In the genomic region with DNA sequence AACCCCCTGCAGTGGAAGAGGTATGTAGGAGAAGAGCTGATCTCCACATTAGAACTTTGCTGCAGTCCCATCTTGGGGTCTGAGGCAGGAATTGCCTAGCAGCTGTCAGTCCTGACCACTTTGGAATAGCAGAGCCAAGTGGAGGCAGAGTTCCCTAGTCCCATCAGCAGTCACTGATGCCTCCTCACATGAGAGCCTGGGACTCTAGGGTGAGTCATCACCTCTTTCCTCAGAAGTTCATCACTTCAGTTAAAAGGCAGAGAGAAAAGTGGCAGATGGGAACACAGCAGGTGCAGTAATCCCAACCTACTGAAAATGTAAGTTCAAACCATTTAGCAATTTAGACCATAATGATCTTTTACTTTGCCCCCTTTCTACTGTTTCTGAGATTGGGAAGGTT, we compare ENCODE assay signal across 2 cellular contexts.
TF ChIP-seq lines count a peak whose summit lies in the region.

No MANE protein-coding gene starts in this region.

TF ChIP-seq in SK-N-SH treated with all-trans-retinoic acid at 6 μM for 48 hours, 23 proteins besides CTCF, POLR2A, EP300 and RAD21 (continued from another document):
- TF ChIP-seq, protein P1, sequence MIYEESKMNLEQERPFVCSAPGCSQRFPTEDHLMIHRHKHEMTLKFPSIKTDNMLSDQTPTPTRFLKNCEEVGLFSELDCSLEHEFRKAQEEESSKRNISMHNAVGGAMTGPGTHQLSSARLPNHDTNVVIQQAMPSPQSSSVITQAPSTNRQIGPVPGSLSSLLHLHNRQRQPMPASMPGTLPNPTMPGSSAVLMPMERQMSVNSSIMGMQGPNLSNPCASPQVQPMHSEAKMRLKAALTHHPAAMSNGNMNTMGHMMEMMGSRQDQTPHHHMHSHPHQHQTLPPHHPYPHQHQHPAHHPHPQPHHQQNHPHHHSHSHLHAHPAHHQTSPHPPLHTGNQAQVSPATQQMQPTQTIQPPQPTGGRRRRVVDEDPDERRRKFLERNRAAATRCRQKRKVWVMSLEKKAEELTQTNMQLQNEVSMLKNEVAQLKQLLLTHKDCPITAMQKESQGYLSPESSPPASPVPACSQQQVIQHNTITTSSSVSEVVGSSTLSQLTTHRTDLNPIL (CRISPR knock-in tag; IDR thresholded peaks at IDR 0.05; ENCODE audit: low read depth) = no peak
- TF ChIP-seq ZFP3 (CRISPR knock-in tag; IDR thresholded peaks at IDR 0.05) (no peak), TOX (CRISPR knock-in tag; IDR thresholded peaks at IDR 0.05; ENCODE audit: borderline replicate concordance) (no peak), ESRRG (CRISPR knock-in tag; IDR thresholded peaks at IDR 0.05) (no peak), SNAI2 (CRISPR knock-in tag; IDR thresholded peaks at IDR 0.05) (no peak), TCF4 (CRISPR knock-in tag; IDR thresholded peaks at IDR 0.05; ENCODE audit: borderline replicate concordance) (no peak), PPARA (CRISPR knock-in tag; IDR thresholded peaks at IDR 0.05; ENCODE audit: borderline replicate concordance) (no peak), ARNTL (CRISPR knock-in tag; IDR thresholded peaks at IDR 0.05; ENCODE audit: borderline replicate concordance, low read depth) (no peak), ZFP30 (CRISPR knock-in tag; IDR thresholded peaks at IDR 0.05) (no peak), BACH2 (CRISPR knock-in tag; IDR thresholded peaks at IDR 0.05; ENCODE audit: borderline replicate concordance) (no peak)
- TF ChIP-seq, protein P2, sequence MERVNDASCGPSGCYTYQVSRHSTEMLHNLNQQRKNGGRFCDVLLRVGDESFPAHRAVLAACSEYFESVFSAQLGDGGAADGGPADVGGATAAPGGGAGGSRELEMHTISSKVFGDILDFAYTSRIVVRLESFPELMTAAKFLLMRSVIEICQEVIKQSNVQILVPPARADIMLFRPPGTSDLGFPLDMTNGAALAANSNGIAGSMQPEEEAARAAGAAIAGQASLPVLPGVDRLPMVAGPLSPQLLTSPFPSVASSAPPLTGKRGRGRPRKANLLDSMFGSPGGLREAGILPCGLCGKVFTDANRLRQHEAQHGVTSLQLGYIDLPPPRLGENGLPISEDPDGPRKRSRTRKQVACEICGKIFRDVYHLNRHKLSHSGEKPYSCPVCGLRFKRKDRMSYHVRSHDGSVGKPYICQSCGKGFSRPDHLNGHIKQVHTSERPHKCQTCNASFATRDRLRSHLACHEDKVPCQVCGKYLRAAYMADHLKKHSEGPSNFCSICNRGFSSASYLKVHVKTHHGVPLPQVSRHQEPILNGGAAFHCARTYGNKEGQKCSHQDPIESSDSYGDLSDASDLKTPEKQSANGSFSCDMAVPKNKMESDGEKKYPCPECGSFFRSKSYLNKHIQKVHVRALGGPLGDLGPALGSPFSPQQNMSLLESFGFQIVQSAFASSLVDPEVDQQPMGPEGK (CRISPR knock-in tag; IDR thresholded peaks at IDR 0.05; ENCODE audit: borderline replicate concordance) = no peak
- TF ChIP-seq, protein P3, sequence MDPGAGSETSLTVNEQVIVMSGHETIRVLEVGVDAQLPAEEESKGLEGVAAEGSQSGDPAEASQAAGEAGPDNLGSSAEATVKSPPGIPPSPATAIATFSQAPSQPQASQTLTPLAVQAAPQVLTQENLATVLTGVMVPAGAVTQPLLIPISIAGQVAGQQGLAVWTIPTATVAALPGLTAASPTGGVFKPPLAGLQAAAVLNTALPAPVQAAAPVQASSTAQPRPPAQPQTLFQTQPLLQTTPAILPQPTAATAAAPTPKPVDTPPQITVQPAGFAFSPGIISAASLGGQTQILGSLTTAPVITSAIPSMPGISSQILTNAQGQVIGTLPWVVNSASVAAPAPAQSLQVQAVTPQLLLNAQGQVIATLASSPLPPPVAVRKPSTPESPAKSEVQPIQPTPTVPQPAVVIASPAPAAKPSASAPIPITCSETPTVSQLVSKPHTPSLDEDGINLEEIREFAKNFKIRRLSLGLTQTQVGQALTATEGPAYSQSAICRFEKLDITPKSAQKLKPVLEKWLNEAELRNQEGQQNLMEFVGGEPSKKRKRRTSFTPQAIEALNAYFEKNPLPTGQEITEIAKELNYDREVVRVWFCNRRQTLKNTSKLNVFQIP (CRISPR knock-in tag; IDR thresholded peaks at IDR 0.05; ENCODE audit: borderline replicate concordance, low read depth) = no peak

TF ChIP-seq in SK-N-SH, 30 proteins besides CTCF, POLR2A, EP300 and RAD21 (continued from another document):
- TF ChIP-seq, protein P4, sequence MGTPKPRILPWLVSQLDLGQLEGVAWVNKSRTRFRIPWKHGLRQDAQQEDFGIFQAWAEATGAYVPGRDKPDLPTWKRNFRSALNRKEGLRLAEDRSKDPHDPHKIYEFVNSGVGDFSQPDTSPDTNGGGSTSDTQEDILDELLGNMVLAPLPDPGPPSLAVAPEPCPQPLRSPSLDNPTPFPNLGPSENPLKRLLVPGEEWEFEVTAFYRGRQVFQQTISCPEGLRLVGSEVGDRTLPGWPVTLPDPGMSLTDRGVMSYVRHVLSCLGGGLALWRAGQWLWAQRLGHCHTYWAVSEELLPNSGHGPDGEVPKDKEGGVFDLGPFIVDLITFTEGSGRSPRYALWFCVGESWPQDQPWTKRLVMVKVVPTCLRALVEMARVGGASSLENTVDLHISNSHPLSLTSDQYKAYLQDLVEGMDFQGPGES (IDR thresholded peaks at IDR 0.05; ENCODE audit: low read depth, low read length) = no peak
- TF ChIP-seq FOSL2 (IDR thresholded peaks at IDR 0.05; ENCODE audit: borderline replicate concordance, low read depth) = no peak
- TF ChIP-seq SIN3A (IDR thresholded peaks at IDR 0.05; ENCODE audit: borderline replicate concordance, low read depth, low read length) = no peak
- TF ChIP-seq, protein P5, sequence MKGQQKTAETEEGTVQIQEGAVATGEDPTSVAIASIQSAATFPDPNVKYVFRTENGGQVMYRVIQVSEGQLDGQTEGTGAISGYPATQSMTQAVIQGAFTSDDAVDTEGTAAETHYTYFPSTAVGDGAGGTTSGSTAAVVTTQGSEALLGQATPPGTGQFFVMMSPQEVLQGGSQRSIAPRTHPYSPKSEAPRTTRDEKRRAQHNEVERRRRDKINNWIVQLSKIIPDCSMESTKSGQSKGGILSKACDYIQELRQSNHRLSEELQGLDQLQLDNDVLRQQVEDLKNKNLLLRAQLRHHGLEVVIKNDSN (IDR thresholded peaks at IDR 0.05; ENCODE audit: borderline replicate concordance, low read depth) = no peak
- TF ChIP-seq MEF2A (IDR thresholded peaks at IDR 0.05; ENCODE audit: borderline replicate concordance, low read depth) = no peak
- TF ChIP-seq GABPA (IDR thresholded peaks at IDR 0.05; ENCODE audit: low read depth) = no peak
- TF ChIP-seq RFX5 (IDR thresholded peaks at IDR 0.05; ENCODE audit: low read length) = no peak
- TF ChIP-seq POLR2AphosphoS5 (IDR thresholded peaks at IDR 0.05; ENCODE audit: low read depth, low read length) = no peak
- no peak for TF ChIP-seq TEAD4 (IDR thresholded peaks at IDR 0.05; ENCODE audit: borderline replicate concordance, insufficient read depth)
- TF ChIP-seq MXI1 (IDR thresholded peaks at IDR 0.05; ENCODE audit: low read depth, low read length) = no peak
- TF ChIP-seq, protein P6, sequence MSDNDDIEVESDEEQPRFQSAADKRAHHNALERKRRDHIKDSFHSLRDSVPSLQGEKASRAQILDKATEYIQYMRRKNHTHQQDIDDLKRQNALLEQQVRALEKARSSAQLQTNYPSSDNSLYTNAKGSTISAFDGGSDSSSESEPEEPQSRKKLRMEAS (IDR thresholded peaks at IDR 0.05; ENCODE audit: low read depth) = no peak
